In genomic region chr10:82084496-82084895, GRCh38 we compare ENCODE assay signal across 33 cellular contexts.
"Had no signal": no experiment of that assay in that cellular context is flagged by ENCODE, and none has a peak within 500 bp of the region (broad histone marks: within the 10 kb centered on the region; RNA-seq: fewer than 3 reads in every experiment).

No MANE protein-coding gene starts in this region.

- H3K27me3 Mint-ChIP-seq: activated CD4-positive, alpha-beta memory T cell treated with anti-CD3 and anti-CD28 coated beads for 36 hours; activated CD4-positive, alpha-beta T cell treated with anti-CD3 and anti-CD28 coated beads, Interleukin-2, amount 10 ng/mL, durations not matched to agents 24 days and 14 days; activated CD8-positive, alpha-beta T cell treated with anti-CD3 and anti-CD28 coated beads for 36 hours; activated naive CD4-positive, alpha-beta T cell treated with anti-CD3 and anti-CD28 coated beads, Interleukin-2, amount 10 ng/mL, durations not matched to agents 7 days and 5 days; activated naive CD4-positive, alpha-beta T cell treated with anti-CD3 and anti-CD28 coated beads, Interleukin-2, amount 50 U/mL, for 24 hours; activated naive CD8-positive, alpha-beta T cell; activated naive CD8-positive, alpha-beta T cell treated with anti-CD3 and anti-CD28 coated beads, Interleukin-2, amount 10 ng/mL, durations not matched to agents 7 days and 5 days; activated naive CD8-positive, alpha-beta T cell treated with anti-CD3 and anti-CD28 coated beads, Interleukin-2, amount 50 U/mL, for 24 hours; activated T-helper 17 cell treated with anti-CD3 and anti-CD28 coated beads, Interleukin-2, amount 50 U/mL, for 72 hours; central memory CD8-positive, alpha-beta T cell; T-cell had no signal

- H3K27ac Mint-ChIP-seq: activated CD4-positive, alpha-beta memory T cell treated with anti-CD3 and anti-CD28 coated beads for 36 hours; activated CD4-positive, alpha-beta T cell treated with anti-CD3 and anti-CD28 coated beads, Interleukin-2, amount 10 ng/mL, durations not matched to agents 24 days and 14 days; activated CD8-positive, alpha-beta T cell treated with anti-CD3 and anti-CD28 coated beads for 36 hours; activated naive CD4-positive, alpha-beta T cell treated with anti-CD3 and anti-CD28 coated beads, Interleukin-2, amount 10 ng/mL, durations not matched to agents 7 days and 5 days; activated naive CD4-positive, alpha-beta T cell treated with anti-CD3 and anti-CD28 coated beads, Interleukin-2, amount 50 U/mL, for 24 hours; activated naive CD8-positive, alpha-beta T cell; activated naive CD8-positive, alpha-beta T cell treated with anti-CD3 and anti-CD28 coated beads, Interleukin-2, amount 10 ng/mL, durations not matched to agents 7 days and 5 days; activated naive CD8-positive, alpha-beta T cell treated with anti-CD3 and anti-CD28 coated beads, Interleukin-2, amount 50 U/mL, for 24 hours; activated T-cell treated with anti-CD3 and anti-CD28 coated beads, Interleukin-2, amount 50 U/mL, for 72 hours; activated T-helper 1 cell treated with anti-CD3 and anti-CD28 coated beads, Interleukin-12 subunit alpha, Interleukin-12 subunit beta, Interleukin-2, Interleukin-4 antibody, amounts not matched to agents 30 ng/mL and 10 ng/mL and 1 ng/mL, durations not matched to agents 14 hours and 24 hours and 36 hours; activated T-helper 17 cell treated with anti-CD3 and anti-CD28 coated beads, Interleukin-2, amount 50 U/mL, for 72 hours; brain; T-cell; T-helper 2 cell treated with Interferon-gamma antibody and Interleukin-4, amounts not matched to agents 5 μg/mL and 100 μg/mL, for 36 hours had no signal

- DNase-seq: activated CD4-positive, alpha-beta memory T cell treated with anti-CD3 and anti-CD28 coated beads for 36 hours; activated CD4-positive, alpha-beta T cell treated with anti-CD3 and anti-CD28 coated beads for 1 hour; activated CD4-positive, alpha-beta T cell treated with anti-CD3 and anti-CD28 coated beads for 4 hours; activated CD4-positive, alpha-beta T cell treated with anti-CD3 and anti-CD28 coated beads, Interleukin-2, amount 10 ng/mL, durations not matched to agents 24 days and 14 days; activated CD4-positive, alpha-beta T cell treated with anti-CD3 and anti-CD28 coated beads, Interleukin-2, amount 50 U/mL, for 1 hour; activated CD4-positive, alpha-beta T cell treated with anti-CD3 and anti-CD28 coated beads, Interleukin-2, amount 50 U/mL, for 4 hours; activated CD4-positive, CD25-positive, alpha-beta regulatory T cell; activated CD8-positive, alpha-beta memory T cell treated with anti-CD3 and anti-CD28 coated beads, Interleukin-2, amount 50 U/mL, for 4 hours; activated CD8-positive, alpha-beta T cell treated with anti-CD3 and anti-CD28 coated beads for 36 hours; activated effector memory CD4-positive, alpha-beta T cell treated with Interleukin-2 at 50 U/mL for 16 hours; activated gamma-delta T cell; activated naive CD4-positive, alpha-beta T cell treated with anti-CD3 and anti-CD28 coated beads, Interleukin-2, amount 10 ng/mL, durations not matched to agents 7 days and 5 days; activated naive CD8-positive, alpha-beta T cell treated with anti-CD3 and anti-CD28 coated beads, Interleukin-2, amount 10 ng/mL, durations not matched to agents 7 days and 5 days; activated naive CD8-positive, alpha-beta T cell treated with anti-CD3 and anti-CD28 coated beads, Interleukin-2, amount 50 U/mL, for 24 hours; activated T-cell treated with anti-CD3 and anti-CD28 coated beads for 4 hours; activated T-cell treated with anti-CD3 and anti-CD28 coated beads, Interleukin-2, amount 50 U/mL, for 1 hour; activated T-cell treated with anti-CD3 and anti-CD28 coated beads, Interleukin-2, amount 50 U/mL, for 4 hours; activated T-cell treated with anti-CD3 and anti-CD28 coated beads, Interleukin-2, amount 50 U/mL, for 72 hours; amygdala; anterior cingulate cortex; cerebellar nuclear complex; T-cell; T-helper 2 cell; T-helper 9 cell had no signal

- H3K36me3 Mint-ChIP-seq: activated CD4-positive, alpha-beta memory T cell treated with anti-CD3 and anti-CD28 coated beads for 36 hours; activated naive CD4-positive, alpha-beta T cell treated with anti-CD3 and anti-CD28 coated beads, Interleukin-2, amount 10 ng/mL, durations not matched to agents 7 days and 5 days; activated naive CD4-positive, alpha-beta T cell treated with anti-CD3 and anti-CD28 coated beads, Interleukin-2, amount 50 U/mL, for 24 hours; activated naive CD8-positive, alpha-beta T cell; activated naive CD8-positive, alpha-beta T cell treated with anti-CD3 and anti-CD28 coated beads, Interleukin-2, amount 10 ng/mL, durations not matched to agents 7 days and 5 days; brain; T-cell had no signal

- ATAC-seq: activated CD4-positive, CD25-positive, alpha-beta regulatory T cell treated with anti-CD3 and anti-CD28 coated beads, Interleukin-2, amount 50 U/mL, for 24 hours; activated CD8-positive, alpha-beta T cell treated with anti-CD3 and anti-CD28 coated beads for 36 hours; activated naive CD8-positive, alpha-beta T cell treated with anti-CD3 and anti-CD28 coated beads, Interleukin-2, amount 50 U/mL, for 24 hours; activated T-cell treated with anti-CD3 and anti-CD28 coated beads, Interleukin-2, amount 50 U/mL, for 4 hours; activated T-cell treated with anti-CD3 and anti-CD28 coated beads, Interleukin-2, amount 50 U/mL, for 72 hours; activated T-helper 17 cell treated with anti-CD3 and anti-CD28 coated beads, Interleukin-2, amount 50 U/mL, for 72 hours; T-cell had no signal

- H3K9me3 Mint-ChIP-seq: activated CD4-positive, alpha-beta T cell treated with anti-CD3 and anti-CD28 coated beads, Interleukin-2, amount 10 ng/mL, durations not matched to agents 24 days and 14 days; activated naive CD4-positive, alpha-beta T cell treated with anti-CD3 and anti-CD28 coated beads, Interleukin-2, amount 50 U/mL, for 24 hours; activated T-helper 1 cell treated with anti-CD3 and anti-CD28 coated beads, Interleukin-12 subunit alpha, Interleukin-12 subunit beta, Interleukin-2, Interleukin-4 antibody, amounts not matched to agents 30 ng/mL and 10 ng/mL and 1 ng/mL, durations not matched to agents 14 hours and 24 hours and 36 hours had no signal

- H3K4me3 Mint-ChIP-seq: activated CD4-positive, alpha-beta memory T cell treated with anti-CD3 and anti-CD28 coated beads for 36 hours; activated CD4-positive, alpha-beta T cell treated with anti-CD3 and anti-CD28 coated beads, Interleukin-2, amount 10 ng/mL, durations not matched to agents 24 days and 14 days; activated CD8-positive, alpha-beta T cell treated with anti-CD3 and anti-CD28 coated beads for 36 hours; activated naive CD4-positive, alpha-beta T cell treated with anti-CD3 and anti-CD28 coated beads, Interleukin-2, amount 10 ng/mL, durations not matched to agents 7 days and 5 days; activated naive CD4-positive, alpha-beta T cell treated with anti-CD3 and anti-CD28 coated beads, Interleukin-2, amount 50 U/mL, for 24 hours; activated naive CD8-positive, alpha-beta T cell; activated naive CD8-positive, alpha-beta T cell treated with anti-CD3 and anti-CD28 coated beads, Interleukin-2, amount 10 ng/mL, durations not matched to agents 7 days and 5 days; activated naive CD8-positive, alpha-beta T cell treated with anti-CD3 and anti-CD28 coated beads, Interleukin-2, amount 50 U/mL, for 24 hours; activated T-cell treated with anti-CD3 and anti-CD28 coated beads, Interleukin-2, amount 50 U/mL, for 4 hours; activated T-cell treated with anti-CD3 and anti-CD28 coated beads, Interleukin-2, amount 50 U/mL, for 72 hours; activated T-helper 1 cell treated with anti-CD3 and anti-CD28 coated beads, Interleukin-12 subunit alpha, Interleukin-12 subunit beta, Interleukin-2, Interleukin-4 antibody, amounts not matched to agents 30 ng/mL and 10 ng/mL and 1 ng/mL, durations not matched to agents 14 hours and 24 hours and 36 hours; activated T-helper 17 cell treated with anti-CD3 and anti-CD28 coated beads, Interleukin-2, amount 50 U/mL, for 72 hours; brain; central memory CD8-positive, alpha-beta T cell; T-cell; T-helper 2 cell treated with Interferon-gamma antibody and Interleukin-4, amounts not matched to agents 5 μg/mL and 100 μg/mL, for 36 hours had no signal

- H3K9me3 ChIP-seq: ascending aorta had no signal

- H3K4me1 Mint-ChIP-seq: activated CD4-positive, alpha-beta T cell treated with anti-CD3 and anti-CD28 coated beads, Interleukin-2, amount 10 ng/mL, durations not matched to agents 24 days and 14 days; activated naive CD4-positive, alpha-beta T cell treated with anti-CD3 and anti-CD28 coated beads, Interleukin-2, amount 10 ng/mL, durations not matched to agents 7 days and 5 days; activated naive CD4-positive, alpha-beta T cell treated with anti-CD3 and anti-CD28 coated beads, Interleukin-2, amount 50 U/mL, for 24 hours; activated naive CD8-positive, alpha-beta T cell treated with anti-CD3 and anti-CD28 coated beads, Interleukin-2, amount 10 ng/mL, durations not matched to agents 7 days and 5 days; activated naive CD8-positive, alpha-beta T cell treated with anti-CD3 and anti-CD28 coated beads, Interleukin-2, amount 50 U/mL, for 24 hours; activated T-helper 17 cell treated with anti-CD3 and anti-CD28 coated beads, Interleukin-2, amount 50 U/mL, for 72 hours; brain; central memory CD8-positive, alpha-beta T cell; T-cell had no signal
